In genomic region chr5:138354387-138354786, GRCh38 we compare ENCODE assay signal across 8 cellular contexts. TPM values are rescaled to one million over a fixed set of nuclear protein-coding genes. Genes with fewer than 3 reads are reported as not detected.
DNase-seq lines count a peak whose midpoint lies in the region; ATAC-seq and TF ChIP-seq lines count a peak whose summit lies in the region.

No MANE protein-coding gene starts in this region.

- TF ChIP-seq POLR2A in Peyer's patch (IDR thresholded peaks at IDR 0.05) = no peak
- TF ChIP-seq POLR2A in esophagus muscularis mucosa (IDR thresholded peaks at IDR 0.05; ENCODE audit: low read depth) = no peak

- intact Hi-C loops in esophagus muscularis mucosa (cut with DNase I) (loop anchor here (5.0 kb wide), 1 partner anchor 53 kb away; no protein-coding TSS in a partner anchor), psoas muscle (cut with DNase I) (loop anchor here in 1 of 2 donors (5.0 kb wide), 1 partner anchor 33 kb away; no protein-coding TSS in a partner anchor)

- H3K27me3 ChIP-seq in Peyer's patch (no peaks in the 10 kb centered on the region), esophagus muscularis mucosa (no peaks in the 10 kb centered on the region), psoas muscle (ENCODE audit: insufficient read depth in 3 of 3, low read length in 2 of 3) (no peaks in the 10 kb centered on the region)

- 13% methylated on average over 5 of the region's 5 CpGs for WGBS in esophagus muscularis mucosa
- WGBS in psoas muscle, 3 donors = 10 to 15% (median 11%) methylated on average over 5 of the region's 5 CpGs

- ATAC-seq in psoas muscle = no peak
- ATAC-seq in GM19463 (IDR thresholded peaks at IDR 0.05; ENCODE audit: unreplicated experiment) = no peak

- H3K36me3 ChIP-seq in Peyer's patch (no peaks in the 10 kb centered on the region), esophagus muscularis mucosa (peaks cover 0 to 6% (median under 1%) of the 10 kb centered on the region in 4 donors), psoas muscle (ENCODE audit: insufficient read depth in 1 of 2, low read depth in 1 of 2) (no peaks in the 10 kb centered on the region)

- peak overlapping the region; percentile 100 for H3K4me3 ChIP-seq in GM08714 (ENCODE audit: low read length)
- peak overlapping the region; percentile 85 to 100 (median 94) for H3K4me3 ChIP-seq in Peyer's patch
- peak overlapping the region; percentile 88 to 97 (median 93) for H3K4me3 ChIP-seq in esophagus muscularis mucosa
- peak overlapping the region; percentile 96 for H3K4me3 ChIP-seq in psoas muscle

- TF ChIP-seq CTCF in Peyer's patch (IDR thresholded peaks at IDR 0.05) (no peak), esophagus muscularis mucosa (IDR thresholded peaks at IDR 0.05) (no peak), psoas muscle (IDR thresholded peaks at IDR 0.05) (no peak)

- H3K4me1 ChIP-seq in Peyer's patch (peaks cover 0 to 24% (median 6%) of the 10 kb centered on the region in 4 donors), esophagus muscularis mucosa (peaks cover 30 to 42% (median 39%) of the 10 kb centered on the region in 4 donors), psoas muscle (peaks cover 40% of the 10 kb centered on the region)

- TF ChIP-seq EP300 in esophagus muscularis mucosa (IDR thresholded peaks at IDR 0.05) = no peak

- DNase-seq in Peyer's patch = no peak
- DNase-seq in esophagus muscularis mucosa (ENCODE audit: extremely low spot score) = no peak
- no peak for DNase-seq in psoas muscle
- DNase-seq in amygdala (lab: John Stamatoyannopoulos, UW) = no peak
- no peak for DNase-seq in DMS53 treated with DMSO at 0.1 percent for 48 hours (lab: John Stamatoyannopoulos, UW; ENCODE audit: unreplicated experiment)
- DNase-seq in HPDE6-E6E7 (ENCODE audit: extremely low spot score) = no peak

- H3K27ac ChIP-seq in Peyer's patch (peak overlapping the region in 3 of 4 donors; percentile 97 to 100 (median 99)), esophagus muscularis mucosa (replicated peaks in 1 of 4) (peak overlapping the region; percentile 96 to 98 (median 98)), psoas muscle (peak overlapping the region; percentile 93)

- H3K9me3 ChIP-seq in Peyer's patch (peaks cover 0 to 4% (median 2%) of the 10 kb centered on the region in 4 donors), esophagus muscularis mucosa (peaks cover 0 to 7% (median 2%) of the 10 kb centered on the region in 4 donors), psoas muscle (peaks cover 8% of the 10 kb centered on the region)

RNA-seq across cellular contexts. Expression of gene KDM3B, which starts 1.9 kb away (rescaled TPM):
- total RNA-seq in Peyer's patch (10 to 100 TPM; 55.3 to 85.2 (median 68.1) TPM), esophagus muscularis mucosa (10 to 100 TPM; 61.3 to 88.8 (median 74.9) TPM), psoas muscle (10 to 100 TPM; 49.0 to 58.3 (median 54.1) TPM)
- 10 to 100 TPM; 11.7 to 52.7 (median 28.9) TPM for polyA plus RNA-seq in psoas muscle

RNA-seq across cellular contexts. Expression of gene FAM53C, which starts 16.3 kb away (rescaled TPM):
- 10 to 100 TPM; 19.1 to 22.1 (median 20.7) TPM for total RNA-seq in Peyer's patch
- total RNA-seq in esophagus muscularis mucosa = 10 to 100 TPM; 22.4 to 40.0 (median 29.6) TPM
- total RNA-seq in psoas muscle = 10 to 100 TPM; 35.9 to 57.6 (median 36.9) TPM
- polyA plus RNA-seq in psoas muscle = 10 to 100 TPM; 10.8 to 50.3 (median 23.5) TPM

RNA-seq across cellular contexts. Expression of gene CDC25C, which starts 22.8 kb away (rescaled TPM):
- total RNA-seq in Peyer's patch (1 to 10 TPM in 1 of 4 donors, under 1 TPM in 3; 0.88 to 4.1 (median 0.94) TPM), esophagus muscularis mucosa (under 1 TPM in 1 of 4 donors, not detected in 3; 0.17 TPM), psoas muscle (not detected)
- under 1 TPM in 1 of 3 donors, not detected in 2; 0.12 TPM for polyA plus RNA-seq in psoas muscle
